In genomic region chr16:50751528-50751927, GRCh38 we compare ENCODE assay signal across 32 cellular contexts. TPM values are rescaled to one million over a fixed set of nuclear protein-coding genes. Genes with fewer than 3 reads are reported as not detected.
DNase-seq lines count a peak whose midpoint lies in the region; ATAC-seq, FAIRE-seq and TF ChIP-seq lines count a peak whose summit lies in the region.
"Had no signal": no experiment of that assay in that cellular context is flagged by ENCODE, and none has a peak within 500 bp of the region (broad histone marks: within the 10 kb centered on the region; RNA-seq: fewer than 3 reads in every experiment).

No MANE protein-coding gene starts in this region.

- no peak for TF ChIP-seq EP300 in GM12878 (IDR thresholded peaks at IDR 0.05; ENCODE audit: borderline replicate concordance in 1 of 2, control insufficient read depth in 1 of 2, low read depth in 2 of 2, low read length in 2 of 2)

- 89% methylated on average over 6 of the region's 6 CpGs for WGBS in GM12878 (ENCODE audit: insufficient coverage, insufficient replicate concordance, low lambda C conversion rate, missing lambda C conversion rate)

- peaks cover 52% of the 10 kb centered on the region for H3K4me1 Mint-ChIP-seq in activated CD4-positive, alpha-beta T cell treated with anti-CD3 and anti-CD28 coated beads, Interleukin-2, amount 10 ng/mL, durations not matched to agents 24 days and 14 days
- peaks cover 75% of the 10 kb centered on the region for H3K4me1 Mint-ChIP-seq in stimulated activated naive CD8-positive, alpha-beta T cell treated with anti-CD3 and anti-CD28 coated beads, Interleukin-15, Interleukin-2, amounts not matched to agents 100 ng/mL and 50 ng/mL, for 24 hours (ENCODE audit: low read depth)
- H3K4me1 Mint-ChIP-seq in stimulated activated naive CD8-positive, alpha-beta T cell treated with anti-CD3 and anti-CD28 coated beads, Interleukin-15, amount 100 ng/mL, for 72 hours = peaks cover 65% of the 10 kb centered on the region

- no peak overlapping the region for H3K9ac ChIP-seq in GM12878 (ENCODE audit: control insufficient read depth, insufficient read depth, low read length)
- H3K9ac ChIP-seq: parathyroid adenoma had no signal

- H3K27me3 Mint-ChIP-seq in activated CD4-positive, alpha-beta T cell treated with anti-CD3 and anti-CD28 coated beads, Interleukin-2, amount 10 ng/mL, durations not matched to agents 24 days and 14 days = no peaks in the 10 kb centered on the region
- no peaks in the 10 kb centered on the region for H3K27me3 Mint-ChIP-seq in stimulated activated naive CD8-positive, alpha-beta T cell treated with anti-CD3 and anti-CD28 coated beads, Interleukin-15, Interleukin-2, amounts not matched to agents 100 ng/mL and 50 ng/mL, for 24 hours
- no peaks in the 10 kb centered on the region for H3K27me3 Mint-ChIP-seq in stimulated activated naive CD8-positive, alpha-beta T cell treated with anti-CD3 and anti-CD28 coated beads, Interleukin-15, amount 100 ng/mL, for 72 hours

- H3K9me3 ChIP-seq in GM12878 (replicated peaks; ENCODE audit: control insufficient read depth, insufficient read depth, low read length) = no peaks in the 10 kb centered on the region
- H3K9me3 ChIP-seq: A549, BE2C, gastroesophageal sphincter, vagina had no signal

- H3K9me3 Mint-ChIP-seq in activated CD4-positive, alpha-beta T cell treated with anti-CD3 and anti-CD28 coated beads, Interleukin-2, amount 10 ng/mL, durations not matched to agents 24 days and 14 days = no peaks in the 10 kb centered on the region
- H3K9me3 Mint-ChIP-seq in stimulated activated naive CD8-positive, alpha-beta T cell treated with anti-CD3 and anti-CD28 coated beads, Interleukin-15, Interleukin-2, amounts not matched to agents 100 ng/mL and 50 ng/mL, for 24 hours = no peaks in the 10 kb centered on the region
- no peaks in the 10 kb centered on the region for H3K9me3 Mint-ChIP-seq in stimulated activated naive CD8-positive, alpha-beta T cell treated with anti-CD3 and anti-CD28 coated beads, Interleukin-15, amount 100 ng/mL, for 72 hours
- H3K9me3 Mint-ChIP-seq: nephron had no signal

- in situ Hi-C loops in GM12878 (cut with MboI) = no loop called here

- TF ChIP-seq POLR2A in GM12878 (IDR thresholded peaks at IDR 0.05; ENCODE audit: low read depth, low read length) = no peak

- CTCF ChIA-PET in GM12878 (lab: Yijun Ruan, JAX) = interaction anchor here (1.3 to 15.3 kb wide), 8 partner anchors 14 to 726 kb away, joined by 3 to 636 read pairs (median 5); partner anchors contain the start of genes CNEP1R1 and SNX20

- ATAC-seq in stimulated activated naive CD8-positive, alpha-beta T cell treated with anti-CD3 and anti-CD28 coated beads, Interleukin-15, Interleukin-2, amounts not matched to agents 100 U/mL and 50 U/mL, for 24 hours = no peak
- no peak for ATAC-seq in GM12878
- ATAC-seq in stimulated activated naive CD8-positive, alpha-beta T cell treated with anti-CD3 and anti-CD28 coated beads, Interleukin-15, amount 100 ng/mL, for 72 hours = no peak
- ATAC-seq in HG02571 (IDR thresholded peaks at IDR 0.05; ENCODE audit: unreplicated experiment) = no peak
- ATAC-seq in GM19455 (IDR thresholded peaks at IDR 0.05; ENCODE audit: unreplicated experiment) = no peak
- ATAC-seq: A549, gastroesophageal sphincter, left ventricle myocardium superior had no signal

- intact Hi-C loops in activated CD4-positive, alpha-beta T cell treated with anti-CD3 and anti-CD28 coated beads, Interleukin-2, amount 10 ng/mL, durations not matched to agents 24 days and 14 days (cut with micrococcal nuclease) = no loop called here
- intact Hi-C loops in GM12878 (cut with micrococcal nuclease; ENCODE audit: unreplicated experiment) = no loop called here

- RAD21 ChIA-PET in GM12878 (lab: Charles Lee; ENCODE audit: unreplicated experiment) = interaction anchor here (0.9 to 13.0 kb wide), 5 partner anchors 16 to 486 kb away, joined by 3 to 578 read pairs (median 3); partner anchors contain the start of gene SNX20

- no peaks in the 10 kb centered on the region for H4K20me1 ChIP-seq in GM12878 (ENCODE audit: control insufficient read depth, insufficient read depth)

- FAIRE-seq in GM12878 (lab: Jason Lieb, UNC) = no peak
- FAIRE-seq: A549 had no signal

- H3K79me2 ChIP-seq in GM12878 (ENCODE audit: control insufficient read depth, insufficient read depth, low read length) = peaks cover 55% of the 10 kb centered on the region

- no peak for TF ChIP-seq CTCF in GM12878 (IDR thresholded peaks at IDR 0.05 in 2 of 3, conservative IDR thresholded peaks at IDR 0.05 in 1 of 3; ENCODE audit: control insufficient read depth in 2 of 3, extremely low read depth in 1 of 3, insufficient read depth in 1 of 3, low read depth in 3 of 3, low read length in 3 of 3)

- peaks cover 54% of the 10 kb centered on the region for H3K36me3 Mint-ChIP-seq in activated CD4-positive, alpha-beta T cell treated with anti-CD3 and anti-CD28 coated beads, Interleukin-2, amount 10 ng/mL, durations not matched to agents 24 days and 14 days (ENCODE audit: low read depth)
- peaks cover 67% of the 10 kb centered on the region for H3K36me3 Mint-ChIP-seq in stimulated activated naive CD8-positive, alpha-beta T cell treated with anti-CD3 and anti-CD28 coated beads, Interleukin-15, Interleukin-2, amounts not matched to agents 100 ng/mL and 50 ng/mL, for 24 hours (ENCODE audit: low read depth)

- H3K27ac ChIP-seq in GM12878 (ENCODE audit: control insufficient read depth, insufficient read depth) = no peak overlapping the region
- H3K27ac ChIP-seq: A549, coronary artery, gastroesophageal sphincter, parathyroid adenoma, vagina had no signal

- peak overlapping the region; percentile 45 for H3K27ac Mint-ChIP-seq in activated CD4-positive, alpha-beta T cell treated with anti-CD3 and anti-CD28 coated beads, Interleukin-2, amount 10 ng/mL, durations not matched to agents 24 days and 14 days
- no peak overlapping the region for H3K27ac Mint-ChIP-seq in stimulated activated naive CD8-positive, alpha-beta T cell treated with anti-CD3 and anti-CD28 coated beads, Interleukin-15, Interleukin-2, amounts not matched to agents 100 ng/mL and 50 ng/mL, for 24 hours
- H3K27ac Mint-ChIP-seq in stimulated activated naive CD8-positive, alpha-beta T cell treated with anti-CD3 and anti-CD28 coated beads, Interleukin-15, amount 100 ng/mL, for 72 hours = no peak overlapping the region
- H3K27ac Mint-ChIP-seq: endodermal cell, nephron had no signal

- POLR2A ChIA-PET in GM12878 (lab: Charles Lee) = interaction anchor here (0.7 to 1.1 kb wide), 3 partner anchors 10 to 476 kb away, joined by 3 to 4 read pairs (median 3); partner anchors contain the start of gene CYLD

- BruUV-seq in GM12878 (replicated peaks; lab: Mats Ljungman, UMichigan) = no TSS peak

- peaks cover 10% of the 10 kb centered on the region; the same call in 1 of the 2 replicates for H3K4me1 ChIP-seq in GM12878 (ENCODE audit: control insufficient read depth, insufficient read depth, low read length)
- H3K4me1 ChIP-seq: A549, BE2C, parathyroid adenoma had no signal

- no peaks in the 10 kb centered on the region for H3K27me3 ChIP-seq in GM12878 (replicated peaks in 1 of 2; ENCODE audit: control insufficient read depth in 2 of 2, insufficient read depth in 2 of 2, low read length in 1 of 2)
- H3K27me3 ChIP-seq: BE2C, gastroesophageal sphincter, vagina had no signal

- H3K4me3 Mint-ChIP-seq in activated CD4-positive, alpha-beta T cell treated with anti-CD3 and anti-CD28 coated beads, Interleukin-2, amount 10 ng/mL, durations not matched to agents 24 days and 14 days = peak overlapping the region; percentile 52
- H3K4me3 Mint-ChIP-seq in stimulated activated naive CD8-positive, alpha-beta T cell treated with anti-CD3 and anti-CD28 coated beads, Interleukin-15, Interleukin-2, amounts not matched to agents 100 ng/mL and 50 ng/mL, for 24 hours = peak overlapping the region; percentile 20
- H3K4me3 Mint-ChIP-seq in stimulated activated naive CD8-positive, alpha-beta T cell treated with anti-CD3 and anti-CD28 coated beads, Interleukin-15, amount 100 ng/mL, for 72 hours = peak overlapping the region; percentile 45 to 48
- H3K4me3 Mint-ChIP-seq: endodermal cell, nephron had no signal

- no peak for TF ChIP-seq RAD21 in GM12878 (IDR thresholded peaks at IDR 0.05; ENCODE audit: insufficient read depth, low read depth, low read length)

- 0 out of 2 replicates have a peak overlapping the region, but pooled peaks have one; percentile 1 for H3K4me2 ChIP-seq in GM12878 (ENCODE audit: control insufficient read depth, insufficient read depth)
- H3K4me2 ChIP-seq: A549 had no signal

- SMC1A ChIA-PET in GM12878 (lab: Charles Lee; ENCODE audit: uncharacterized antibody, unreplicated experiment) = interaction anchor here (0.9 to 19.1 kb wide), 9 partner anchors 10 to 382 kb away, joined by 3 to 600 read pairs (median 3); partner anchors contain the start of genes CYLD and SNX20

- no peak for DNase-seq in activated CD4-positive, alpha-beta T cell treated with anti-CD3 and anti-CD28 coated beads, Interleukin-2, amount 10 ng/mL, durations not matched to agents 24 days and 14 days
- no peak for DNase-seq in activated CD4-positive, alpha-beta T cell treated with anti-CD3 and anti-CD28 coated beads, Interleukin-2, amount 50 U/mL, for 1 hour
- no peak for DNase-seq in stimulated activated naive CD8-positive, alpha-beta T cell treated with anti-CD3 and anti-CD28 coated beads, Interleukin-15, Interleukin-2, amounts not matched to agents 100 U/mL and 50 U/mL, for 24 hours
- DNase-seq in GM12878 (ENCODE audit: low read depth, low spot score) = no peak
- DNase-seq in stimulated activated naive CD8-positive, alpha-beta T cell treated with anti-CD3 and anti-CD28 coated beads, Interleukin-15, amount 100 ng/mL, for 72 hours = no peak
- DNase-seq: activated CD8-positive, alpha-beta memory T cell treated with anti-CD3 and anti-CD28 coated beads for 24 hours; activated effector memory CD4-positive, alpha-beta T cell treated with Interleukin-2 at 50 U/mL for 16 hours; BE2C; EL; endodermal cell; H7; hypothalamus; left ventricle myocardium superior; midbrain; NCI-H1105 treated with DMSO at 0.1 percent for 48 hours; NCI-H2029; NCI-H345; NCI-H748 treated with DMSO at 0.1 percent for 48 hours; right cardiac atrium; stimulated activated CD4-positive, alpha-beta T cell treated with anti-CD3 and anti-CD28 coated beads, Interleukin-12 subunit alpha, Interleukin-12 subunit beta, amount 100 ng/mL, for 4 hours; stimulated activated CD4-positive, alpha-beta T cell treated with anti-CD3 and anti-CD28 coated beads, Interleukin-4, amount 100 ng/mL, for 4 hours; stimulated activated naive CD4-positive, alpha-beta T cell had no signal

- 0 out of 2 replicates have a peak overlapping the region, but pooled peaks have one; percentile 17 for H3K4me3 ChIP-seq in GM12878
- H3K4me3 ChIP-seq: A549, coronary artery, gastroesophageal sphincter, vagina had no signal

- H2AFZ ChIP-seq in GM12878 (ENCODE audit: control insufficient read depth, low read depth, low read length) = no peak overlapping the region
- H2AFZ ChIP-seq: parathyroid adenoma had no signal

- peaks cover 1 to 18% of the 10 kb centered on the region in 2 experiments; a peak in 3 of 4 replicates for H3K36me3 ChIP-seq in GM12878 (ENCODE audit: control insufficient read depth in 2 of 2, insufficient read depth in 2 of 2, low read length in 1 of 2)

RNA-seq across cellular contexts. Expression of gene CYLD, which starts 9.6 kb away (rescaled TPM):
- total RNA-seq in activated CD4-positive, alpha-beta T cell treated with anti-CD3 and anti-CD28 coated beads, Interleukin-2, amount 10 ng/mL, durations not matched to agents 24 days and 14 days = 178 TPM in 2 replicates
- total RNA-seq in GM12878 (2013; cell fraction: nucleolus; rRNA removed) = 411 and 416 TPM in 2 replicates
- total RNA-seq in GM12878 (2014; rRNA removed) = 46.6 and 63.5 TPM in 2 replicates
- 58.5 and 58.7 TPM in 2 replicates for total RNA-seq in GM12878 (2014; rRNA removed; fragmentation: Illumina TruSeq; extraction: Trizol)
- total RNA-seq in GM12878 (2021) = 58.8 and 63.2 TPM in 2 replicates
- 31.6 TPM for polyA plus RNA-seq in GM12878 (2011; ENCODE audit: low read depth)
- 106 and 150 TPM in 2 replicates for polyA plus RNA-seq in GM12878 (2011; rRNA removed)
- 44.6 and 53.8 TPM in 2 replicates for polyA plus RNA-seq in GM12878 (2011; cell fraction: cytosol; rRNA removed)
- 92.8 and 95.4 TPM in 2 replicates for polyA plus RNA-seq in GM12878 (2011; cell fraction: nucleus; rRNA removed)
- 41.1 and 47.6 TPM in 2 replicates for polyA plus RNA-seq in GM12878 (2012)
- polyA plus RNA-seq in GM12878 (2014; fragmentation: Illumina TruSeq; extraction: Trizol) = 51.6 and 60.5 TPM in 2 replicates
- 10 to 100 TPM; 19.2 to 27.0 TPM for polyA plus RNA-seq in GM12878 (2014; fragmentation: Nextera tagmentation; extraction: Ambion mirVana)
- 26.5 and 31.5 TPM in 2 replicates for polyA plus RNA-seq in GM12878 (2014; rRNA removed)
- 10 to 100 TPM; 44.6 to 45.6 TPM for polyA plus RNA-seq in GM12878 (2016; fragmentation: Nextera tagmentation; extraction: Ambion mirVana)
- polyA minus RNA-seq in GM12878 (2011; rRNA and poly(A)+ RNA removed) = 108 and 113 TPM in 2 replicates
- 38.9 and 51.6 TPM in 2 replicates for polyA minus RNA-seq in GM12878 (2011; cell fraction: cytosol; rRNA and poly(A)+ RNA removed)
- 121 and 158 TPM in 2 replicates for polyA minus RNA-seq in GM12878 (2011; cell fraction: nucleus; rRNA and poly(A)+ RNA removed)

RNA-seq across cellular contexts. Expression of gene NOD2, which starts 58.1 kb away (rescaled TPM):
- 8.3 and 9.3 TPM in 2 replicates for total RNA-seq in activated CD4-positive, alpha-beta T cell treated with anti-CD3 and anti-CD28 coated beads, Interleukin-2, amount 10 ng/mL, durations not matched to agents 24 days and 14 days
- total RNA-seq in GM12878 (2013; cell fraction: nucleolus; rRNA removed) = 190 and 241 TPM in 2 replicates
- total RNA-seq in GM12878 (2014; rRNA removed) (9.9 and 13.4 TPM in 2 replicates), GM12878 (2014; rRNA removed; fragmentation: Illumina TruSeq; extraction: Trizol) (5.8 and 6.9 TPM in 2 replicates), GM12878 (2021) (12.8 and 13.3 TPM in 2 replicates)
- polyA plus RNA-seq in GM12878 (2011; ENCODE audit: low read depth) = 4.5 TPM
- polyA plus RNA-seq in GM12878 (2011; rRNA removed) (10.4 and 18.6 TPM in 2 replicates), GM12878 (2014; fragmentation: Illumina TruSeq; extraction: Trizol) (6.6 and 7.6 TPM in 2 replicates), GM12878 (2014; fragmentation: Nextera tagmentation; extraction: Ambion mirVana) (1 to 10 TPM; 1.0 to 1.6 TPM), GM12878 (2014; rRNA removed) (9.9 and 11.6 TPM in 2 replicates), GM12878 (2016; fragmentation: Nextera tagmentation; extraction: Ambion mirVana) (1 to 10 TPM; 4.3 to 4.5 TPM)
- polyA plus RNA-seq in GM12878 (2011; cell fraction: cytosol; rRNA removed) = 24.3 and 24.8 TPM in 2 replicates
- polyA plus RNA-seq in GM12878 (2011; cell fraction: nucleus; rRNA removed) = 58.1 and 59.5 TPM in 2 replicates
- 8.1 and 9.0 TPM in 2 replicates for polyA plus RNA-seq in GM12878 (2012)
- polyA minus RNA-seq in GM12878 (2011; rRNA and poly(A)+ RNA removed) = 39.9 and 63.9 TPM in 2 replicates
- 13.1 and 17.5 TPM in 2 replicates for polyA minus RNA-seq in GM12878 (2011; cell fraction: cytosol; rRNA and poly(A)+ RNA removed)
- polyA minus RNA-seq in GM12878 (2011; cell fraction: nucleus; rRNA and poly(A)+ RNA removed) = 39.9 and 55.8 TPM in 2 replicates
- total RNA-seq: H7, SK-MEL-5 had no signal
- polyA plus RNA-seq: A549 had no signal
